16 cellular contexts compared by ENCODE assay signal in genomic region chr9:72978724-72979123, GRCh38. TPM values are rescaled to one million over a fixed set of nuclear protein-coding genes. Genes with fewer than 3 reads are reported as not detected.
DNase-seq lines count a peak whose midpoint lies in the region; ATAC-seq and TF ChIP-seq lines count a peak whose summit lies in the region.
"Had no signal": no experiment of that assay in that cellular context is flagged by ENCODE, and none has a peak within 500 bp of the region (broad histone marks: within the 10 kb centered on the region; RNA-seq: fewer than 3 reads in every experiment).

No MANE protein-coding gene starts in this region.

- DNase-seq in AG08395 (ENCODE audit: low spot score), result peak; percentile 24
- peak; percentile 67 for DNase-seq in HT-29 (ENCODE audit: low spot score)
- peak; percentile 51 for DNase-seq in astrocyte of the cerebellum (ENCODE audit: low read depth)
- DNase-seq in left lung, result no peak
- no peak for DNase-seq in ureter (ENCODE audit: low spot score)
- no peak for DNase-seq in T-helper 1 cell
- no peak for DNase-seq in DMS153 treated with DMSO at 0.1 percent for 48 hours (lab: John Stamatoyannopoulos, UW; ENCODE audit: unreplicated experiment)
- DNase-seq: activated CD8-positive, alpha-beta T cell treated with anti-CD3 and anti-CD28 coated beads, Interleukin-2, amount 10 ng/mL, durations not matched to agents 7 days and 5 days; activated naive CD4-positive, alpha-beta T cell; BE2C; foreskin melanocyte; H7; NCI-H446; pancreas; T1000 had no signal

- TF ChIP-seq CTCF in astrocyte of the cerebellum (IDR thresholded peaks at IDR 0.05; ENCODE audit: low read depth, low read length, missing control alignments) (no peak), left lung (IDR thresholded peaks at IDR 0.05) (no peak)

- H3K27me3 ChIP-seq in left lung, result no peaks in the 10 kb centered on the region
- H3K27me3 ChIP-seq: BE2C, pancreas had no signal

- in situ Hi-C loops in astrocyte of the cerebellum (cut with HindIII; ENCODE audit: low sequenced_read_pairs), result no loop called here

- no peaks in the 10 kb centered on the region for H3K9me3 ChIP-seq in left lung
- H3K9me3 ChIP-seq: BE2C, pancreas had no signal

- H3K4me1 ChIP-seq in left lung, result peaks cover 4 to 10% of the 10 kb centered on the region in 2 donors
- H3K4me1 ChIP-seq: BE2C had no signal

- H3K27ac ChIP-seq in left lung, result no peak overlapping the region
- H3K27ac ChIP-seq: pancreas had no signal

- intact Hi-C loops in left lung (cut with DNase I), result no loop called here

- no peaks in the 10 kb centered on the region for H3K36me3 ChIP-seq in left lung
- H3K36me3 ChIP-seq: BE2C, pancreas had no signal

- H3K4me3 ChIP-seq in astrocyte of the cerebellum (ENCODE audit: low read depth, low read length) (no peak overlapping the region), left lung (no peak overlapping the region)
- H3K4me3 ChIP-seq: pancreas had no signal

- ATAC-seq in left lung (peak; percentile 80), HG02642 (IDR thresholded peaks at IDR 0.05; ENCODE audit: poor library complexity, unreplicated experiment) (no peak)
- ATAC-seq: activated CD8-positive, alpha-beta T cell treated with anti-CD3 and anti-CD28 coated beads, Interleukin-2, amount 10 ng/mL, durations not matched to agents 7 days and 5 days had no signal

RNA-seq across cellular contexts. Expression of gene ALDH1A1, which starts 25.9 kb away (rescaled TPM):
- 329 and 383 TPM in 2 replicates for total RNA-seq in HT-29 (2014; rRNA removed; shearing (Covaris generic))
- 100 to 1,000 TPM in 1 of 2 donors, 10 to 100 TPM in 1; 77.7 to 126 TPM for total RNA-seq in left lung
- 18.7 TPM for total RNA-seq in ureter
- total RNA-seq: activated CD8-positive, alpha-beta T cell treated with anti-CD3 and anti-CD28 coated beads, Interleukin-2, amount 10 ng/mL, durations not matched to agents 7 days and 5 days had no signal

Comparison
In these comparisons a context has a peak if more than half of its experiments do, and no peak if none do; other contexts are left out.
1. DNase-seq: peak in AG08395 (single experiment), HT-29 (single experiment) and astrocyte of the cerebellum (single experiment); none in left lung (0 of 2), ureter (single experiment), T-helper 1 cell (0 of 5) and DMS153 treated with DMSO at 0.1 percent for 48 hours (single experiment).